Comparison of ENCODE assay signal across 8 cellular contexts in the genomic region with DNA sequence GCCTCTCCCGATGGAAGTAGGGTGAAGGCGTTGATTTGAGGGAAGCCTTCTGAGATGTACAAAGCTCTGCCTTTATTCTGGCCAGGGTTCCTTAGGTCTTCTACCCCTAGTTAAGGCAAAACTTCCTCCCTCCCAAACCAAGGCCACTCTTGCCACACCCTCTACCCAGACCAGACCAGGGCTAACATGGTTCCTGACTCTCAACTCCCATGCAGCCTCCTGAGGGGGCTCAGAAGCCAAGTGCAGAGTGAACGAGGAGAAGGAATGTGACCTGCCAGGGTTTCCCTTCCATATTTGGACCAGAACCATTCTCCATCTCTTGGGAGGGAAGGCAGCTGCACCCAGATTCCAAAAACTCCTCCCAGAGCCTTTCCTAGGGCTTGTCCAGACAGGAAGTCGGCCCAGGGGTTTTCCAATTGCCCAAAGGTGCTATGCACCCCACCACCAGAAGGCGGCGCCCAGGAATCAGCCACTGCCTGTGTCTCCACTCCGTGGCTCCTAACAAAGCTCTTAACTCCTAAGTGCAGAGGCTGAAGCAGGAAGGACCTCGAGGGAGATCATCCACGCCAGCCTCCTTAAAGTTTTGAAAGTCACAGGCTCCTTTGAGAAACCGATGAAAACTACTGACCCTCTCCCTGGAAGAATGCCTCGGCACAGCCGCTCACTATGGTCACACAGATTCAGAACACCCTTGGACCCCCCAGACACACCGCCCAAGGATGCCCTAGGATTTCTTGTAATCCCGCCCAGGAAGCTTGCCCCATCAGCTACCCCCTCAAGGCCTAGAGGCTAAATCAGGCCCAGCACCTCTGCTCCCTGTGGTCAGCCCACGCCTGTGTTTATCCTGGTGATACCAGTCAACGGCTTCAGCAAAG.
DNase-seq lines count a peak whose midpoint lies in the region; ATAC-seq, FAIRE-seq and TF ChIP-seq lines count a peak whose summit lies in the region.

No MANE protein-coding gene starts in this region.

- no peak for TF ChIP-seq EP300 in HepG2 (IDR thresholded peaks at IDR 0.05; ENCODE audit: low read depth in 2 of 2, low read length in 2 of 2)
- TF ChIP-seq EP300 in HepG2 (CRISPR knock-in tag; IDR thresholded peaks at IDR 0.05; ENCODE audit: borderline replicate concordance) = no peak

- peak; percentile 96 for TF ChIP-seq CTCF in GM12875 (IDR thresholded peaks at IDR 0.05; ENCODE audit: borderline replicate concordance, insufficient read depth, low read depth, low read length)
- peak; percentile 95 for TF ChIP-seq CTCF in WTC11 (IDR thresholded peaks at IDR 0.05)
- peak; percentile 92 for TF ChIP-seq CTCF in bronchial epithelial cell (IDR thresholded peaks at IDR 0.05; ENCODE audit: insufficient read depth, low read length, severe bottlenecking)
- TF ChIP-seq CTCF in HepG2 (CRISPR knock-in tag; IDR thresholded peaks at IDR 0.05) = peak; percentile 86

- no peak overlapping the region for H3K27ac Mint-ChIP-seq in WTC11

- DNase-seq in A172 (ENCODE audit: low spot score) = peak; percentile 64
- DNase-seq in NCI-H2081 (lab: John Stamatoyannopoulos, UW) = peak; percentile 47 to 51
- peak; percentile 91 for DNase-seq in WTC11 (ENCODE audit: low spot score)
- peak; percentile 72 for DNase-seq in bronchial epithelial cell (ENCODE audit: low read depth)
- peak; percentile 29 for DNase-seq in HepG2 (ENCODE audit: low spot score)
- peak; percentile 20 to 26 for DNase-seq in stimulated activated CD8-positive, alpha-beta memory T cell treated with anti-CD3 and anti-CD28 coated beads, Interleukin-7, amount 100 ng/mL, for 1 hour (ENCODE audit: low read depth in 2 of 2)

- no peak for TF ChIP-seq POLR2A in HepG2 (IDR thresholded peaks at IDR 0.05; ENCODE audit: insufficient read depth in 1 of 2, low read depth in 2 of 2, low read length in 2 of 2)

- H3K4me1 Mint-ChIP-seq in WTC11 = peaks cover 9% of the 10 kb centered on the region

- H3K4me2 ChIP-seq in HepG2 (ENCODE audit: low read depth, low read length) = no peak overlapping the region

- H2AFZ ChIP-seq in HepG2 (ENCODE audit: low read length) = no peak overlapping the region

- H3K27me3 ChIP-seq in bronchial epithelial cell (ENCODE audit: control insufficient read depth, insufficient read depth, low read length) = peaks cover 3% of the 10 kb centered on the region
- peaks cover 0 to 4% of the 10 kb centered on the region in 2 experiments; a peak in 2 of 5 replicates for H3K27me3 ChIP-seq in HepG2 (ENCODE audit: control insufficient read depth in 1 of 2, insufficient read depth in 2 of 2, low read length in 2 of 2)

- H3K4me3 ChIP-seq in GM12875 (ENCODE audit: low read depth, low read length) = no peak overlapping the region
- H3K4me3 ChIP-seq in bronchial epithelial cell (ENCODE audit: low read depth, low read length) = no peak overlapping the region
- no peak overlapping the region for H3K4me3 ChIP-seq in HepG2 (replicated peaks in 1 of 3; ENCODE audit: insufficient read depth in 1 of 3, low read depth in 2 of 3, low read length in 3 of 3)

- no peak overlapping the region for H3K4me3 Mint-ChIP-seq in WTC11

- no peaks in the 10 kb centered on the region for H4K20me1 ChIP-seq in HepG2 (ENCODE audit: insufficient read depth, low read length)

- no peaks in the 10 kb centered on the region for H3K9me3 ChIP-seq in HepG2 (ENCODE audit: low read length)

- POLR2A ChIA-PET in WTC11 (lab: Charles Lee) (interaction anchor here (1.5 kb wide), 1 partner anchor 235 kb away, joined by 7 read pairs; no protein-coding TSS in a partner anchor), HepG2 (lab: Yijun Ruan, JAX) (no interaction called here)

- 52% methylated on average over 11 of the region's 16 CpGs for WGBS in HepG2 (ENCODE audit: low lambda C conversion rate)

- no peak for FAIRE-seq in bronchial epithelial cell (lab: Jason Lieb, UNC)
- FAIRE-seq in HepG2 (lab: Jason Lieb, UNC) = no peak

- H3K9ac ChIP-seq in HepG2 (ENCODE audit: insufficient read depth, low read depth, low read length) = no peak overlapping the region

- no peaks in the 10 kb centered on the region; the same call in 1 of the 2 replicates for H3K27me3 Mint-ChIP-seq in WTC11 (ENCODE audit: low read depth)

- no peaks in the 10 kb centered on the region for H3K79me2 ChIP-seq in HepG2 (ENCODE audit: insufficient read depth, low read length)

- no peaks in the 10 kb centered on the region for H3K36me3 ChIP-seq in bronchial epithelial cell (ENCODE audit: control insufficient read depth, insufficient read depth, low read length)
- H3K36me3 ChIP-seq in HepG2 (replicated peaks in 1 of 2; ENCODE audit: control insufficient read depth in 1 of 2, insufficient read depth in 2 of 2, low read length in 2 of 2) = no peaks in the 10 kb centered on the region

- H3K9me3 Mint-ChIP-seq in WTC11 = peaks cover 6% of the 10 kb centered on the region

- no peaks in the 10 kb centered on the region for H3K36me3 Mint-ChIP-seq in WTC11

- peak; percentile 92 for ATAC-seq in WTC11
- ATAC-seq in HepG2 = peak; percentile 88
- ATAC-seq in HG02981 (IDR thresholded peaks at IDR 0.05; ENCODE audit: unreplicated experiment) = no peak

- CTCF ChIA-PET in WTC11 (lab: Charles Lee) (interaction anchor here (0.6 to 2.3 kb wide), 48 partner anchors 8 to 402 kb away, joined by 3 to 43 read pairs (median 4); no protein-coding TSS in a partner anchor), HepG2 (lab: Yijun Ruan, JAX; ENCODE audit: low intra/inter-chr PET ratio, low total read pairs) (interaction anchor here (2.0 kb wide), 1 partner anchor 250 kb away, joined by 23 read pairs; no protein-coding TSS in a partner anchor)

- H3K27ac ChIP-seq in HepG2 (ENCODE audit: extremely low read length, insufficient read depth, low read length) = no peak overlapping the region

- BruUV-seq in HepG2 (replicated peaks; lab: Mats Ljungman, UMichigan) = no TSS peak

- no peaks in the 10 kb centered on the region for H3K4me1 ChIP-seq in HepG2 (ENCODE audit: insufficient read depth, low read length)

- TF ChIP-seq RAD21 in HepG2 (CRISPR knock-in tag; IDR thresholded peaks at IDR 0.05) = peak; percentile 39; the same call in 1 of the 2 replicates

- intact Hi-C loops in HepG2 (cut with micrococcal nuclease; ENCODE audit: unreplicated experiment) = no loop called here

- in situ Hi-C loops in HepG2 (cut with HindIII; ENCODE audit: extremely low pct_ligation_motif_present, low pct_unique_long_range_greater_than_20kb) = loop anchor here (5.0 kb wide), 1 partner anchor 250 kb away; no protein-coding TSS in a partner anchor

TF ChIP-seq in WTC11, 78 proteins besides CTCF, POLR2A, EP300 and RAD21:
- TF ChIP-seq TEAD1 (CRISPR knock-in tag; IDR thresholded peaks at IDR 0.05) (0 out of 2 replicates have a peak, but pooled peaks have one; percentile 55), ZNF423 (CRISPR knock-in tag; IDR thresholded peaks at IDR 0.05) (peak; percentile 33; the same call in 1 of the 2 replicates), SP1 (CRISPR knock-in tag; conservative IDR thresholded peaks at IDR 0.05) (no peak), ZNF121 (CRISPR knock-in tag; IDR thresholded peaks at IDR 0.05) (no peak), JAZF1 (CRISPR knock-in tag; IDR thresholded peaks at IDR 0.05) (no peak), ZBTB21 (CRISPR knock-in tag; IDR thresholded peaks at IDR 0.05; ENCODE audit: borderline replicate concordance) (no peak), ETV6 (CRISPR knock-in tag; IDR thresholded peaks at IDR 0.05) (no peak), NR3C1 (CRISPR knock-in tag; conservative IDR thresholded peaks at IDR 0.05; ENCODE audit: low read depth) (no peak), SOX15 (CRISPR knock-in tag; IDR thresholded peaks at IDR 0.05) (no peak)
- TF ChIP-seq, protein P1, sequence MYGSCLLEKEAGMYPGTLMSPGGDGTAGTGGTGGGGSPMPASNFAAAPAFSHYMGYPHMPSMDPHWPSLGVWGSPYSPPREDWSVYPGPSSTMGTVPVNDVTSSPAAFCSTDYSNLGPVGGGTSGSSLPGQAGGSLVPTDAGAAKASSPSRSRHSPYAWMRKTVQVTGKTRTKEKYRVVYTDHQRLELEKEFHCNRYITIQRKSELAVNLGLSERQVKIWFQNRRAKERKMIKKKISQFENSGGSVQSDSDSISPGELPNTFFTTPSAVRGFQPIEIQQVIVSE (CRISPR knock-in tag; IDR thresholded peaks at IDR 0.05; ENCODE audit: borderline replicate concordance) = no peak

TF ChIP-seq in HepG2, 621 proteins besides CTCF, POLR2A, EP300 and RAD21 (continues in another document):
- TF ChIP-seq GABPA (IDR thresholded peaks at IDR 0.05; ENCODE audit: low read depth, low read length) (no peak), GABPA (CRISPR knock-in tag; IDR thresholded peaks at IDR 0.05; ENCODE audit: low read depth) (peak; percentile 21; the same call in 1 of the 2 replicates), STAG1 (CRISPR knock-in tag; IDR thresholded peaks at IDR 0.05) (peak; percentile 75), SMC3 (IDR thresholded peaks at IDR 0.05; ENCODE audit: low read length) (peak; percentile 64), ZNF234 (CRISPR knock-in tag; conservative IDR thresholded peaks at IDR 0.05) (no peak), XRCC5 (optimal IDR thresholded peaks at IDR 0.05; ENCODE audit: low read length) (peak; percentile 68)
- TF ChIP-seq, protein P2, sequence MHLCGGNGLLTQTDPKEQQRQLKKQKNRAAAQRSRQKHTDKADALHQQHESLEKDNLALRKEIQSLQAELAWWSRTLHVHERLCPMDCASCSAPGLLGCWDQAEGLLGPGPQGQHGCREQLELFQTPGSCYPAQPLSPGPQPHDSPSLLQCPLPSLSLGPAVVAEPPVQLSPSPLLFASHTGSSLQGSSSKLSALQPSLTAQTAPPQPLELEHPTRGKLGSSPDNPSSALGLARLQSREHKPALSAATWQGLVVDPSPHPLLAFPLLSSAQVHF (CRISPR knock-in tag; IDR thresholded peaks at IDR 0.05) = no peak
- TF ChIP-seq, protein P3, sequence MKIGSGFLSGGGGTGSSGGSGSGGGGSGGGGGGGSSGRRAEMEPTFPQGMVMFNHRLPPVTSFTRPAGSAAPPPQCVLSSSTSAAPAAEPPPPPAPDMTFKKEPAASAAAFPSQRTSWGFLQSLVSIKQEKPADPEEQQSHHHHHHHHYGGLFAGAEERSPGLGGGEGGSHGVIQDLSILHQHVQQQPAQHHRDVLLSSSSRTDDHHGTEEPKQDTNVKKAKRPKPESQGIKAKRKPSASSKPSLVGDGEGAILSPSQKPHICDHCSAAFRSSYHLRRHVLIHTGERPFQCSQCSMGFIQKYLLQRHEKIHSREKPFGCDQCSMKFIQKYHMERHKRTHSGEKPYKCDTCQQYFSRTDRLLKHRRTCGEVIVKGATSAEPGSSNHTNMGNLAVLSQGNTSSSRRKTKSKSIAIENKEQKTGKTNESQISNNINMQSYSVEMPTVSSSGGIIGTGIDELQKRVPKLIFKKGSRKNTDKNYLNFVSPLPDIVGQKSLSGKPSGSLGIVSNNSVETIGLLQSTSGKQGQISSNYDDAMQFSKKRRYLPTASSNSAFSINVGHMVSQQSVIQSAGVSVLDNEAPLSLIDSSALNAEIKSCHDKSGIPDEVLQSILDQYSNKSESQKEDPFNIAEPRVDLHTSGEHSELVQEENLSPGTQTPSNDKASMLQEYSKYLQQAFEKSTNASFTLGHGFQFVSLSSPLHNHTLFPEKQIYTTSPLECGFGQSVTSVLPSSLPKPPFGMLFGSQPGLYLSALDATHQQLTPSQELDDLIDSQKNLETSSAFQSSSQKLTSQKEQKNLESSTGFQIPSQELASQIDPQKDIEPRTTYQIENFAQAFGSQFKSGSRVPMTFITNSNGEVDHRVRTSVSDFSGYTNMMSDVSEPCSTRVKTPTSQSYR (CRISPR knock-in tag; IDR thresholded peaks at IDR 0.05; ENCODE audit: borderline replicate concordance) = no peak

Comparison
In these comparisons a context has a peak if more than half of its experiments do, and no peak if none do; other contexts are left out.
1. DNase-seq: peak in every context shown above with its lines; median percentile 91 in WTC11; 72 in bronchial epithelial cell; 64 in A172; 49 in NCI-H2081; 29 in HepG2; 23 in stimulated activated CD8-positive, alpha-beta memory T cell treated with anti-CD3 and anti-CD28 coated beads, Interleukin-7, amount 100 ng/mL, for 1 hour.